In the genomic region with DNA sequence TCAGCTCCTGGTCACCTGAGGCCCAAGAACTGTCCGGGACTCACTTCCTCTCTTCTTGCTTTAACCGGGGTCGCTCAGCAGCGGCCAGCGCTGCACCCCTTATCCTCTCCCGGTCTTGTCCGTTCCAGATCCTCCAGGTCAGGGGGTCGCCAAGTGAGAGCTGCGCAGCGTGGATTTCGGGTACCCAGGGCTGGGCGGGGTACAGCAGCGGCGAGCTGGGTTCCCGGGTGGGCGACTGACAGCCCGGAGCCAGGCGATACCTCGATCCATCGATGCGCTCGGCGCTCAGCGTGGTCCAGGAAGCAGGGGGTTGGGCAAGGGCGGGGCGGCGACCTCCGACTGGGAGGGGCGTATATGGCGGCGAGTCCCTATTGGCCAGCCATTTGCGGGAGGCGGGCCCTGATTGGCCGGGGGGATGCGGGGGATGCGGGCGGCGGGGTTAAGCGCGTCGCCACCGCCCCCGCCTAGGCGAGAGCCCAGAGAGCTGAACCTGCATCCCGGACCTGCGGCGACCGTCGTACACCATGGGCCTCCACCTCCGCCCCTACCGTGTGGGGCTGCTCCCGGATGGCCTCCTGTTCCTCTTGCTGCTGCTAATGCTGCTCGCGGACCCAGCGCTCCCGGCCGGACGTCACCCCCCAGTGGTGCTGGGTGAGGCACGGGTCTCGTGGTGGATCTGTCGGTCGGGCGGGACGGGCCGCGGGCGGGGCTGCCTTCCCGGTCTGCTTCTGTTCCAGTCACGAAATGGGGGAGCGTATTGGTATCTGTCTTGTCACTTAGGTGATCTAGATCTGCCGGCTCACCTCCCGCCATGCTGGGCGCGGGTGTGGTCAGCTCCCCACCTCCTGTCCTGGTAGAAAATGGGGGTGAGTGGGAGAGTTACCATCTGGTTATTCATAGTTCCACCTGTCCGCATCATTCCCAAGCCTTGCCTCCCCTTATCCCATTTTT, we compare ENCODE assay signal across 8 cellular contexts. TPM values are rescaled to one million over a fixed set of nuclear protein-coding genes. Genes with fewer than 3 reads are reported as not detected.
DNase-seq lines count a peak whose midpoint lies in the region; ATAC-seq and TF ChIP-seq lines count a peak whose summit lies in the region.

A gene with protein sequence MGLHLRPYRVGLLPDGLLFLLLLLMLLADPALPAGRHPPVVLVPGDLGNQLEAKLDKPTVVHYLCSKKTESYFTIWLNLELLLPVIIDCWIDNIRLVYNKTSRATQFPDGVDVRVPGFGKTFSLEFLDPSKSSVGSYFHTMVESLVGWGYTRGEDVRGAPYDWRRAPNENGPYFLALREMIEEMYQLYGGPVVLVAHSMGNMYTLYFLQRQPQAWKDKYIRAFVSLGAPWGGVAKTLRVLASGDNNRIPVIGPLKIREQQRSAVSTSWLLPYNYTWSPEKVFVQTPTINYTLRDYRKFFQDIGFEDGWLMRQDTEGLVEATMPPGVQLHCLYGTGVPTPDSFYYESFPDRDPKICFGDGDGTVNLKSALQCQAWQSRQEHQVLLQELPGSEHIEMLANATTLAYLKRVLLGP (plus strand): TSS at position 471 of the 951 bp plus-strand sequence. CDS start 54 bp downstream, at position 525.

- H3K4me3 ChIP-seq in OCI-LY7 (ENCODE audit: low read depth, low read length, poor library complexity, severe bottlenecking): peak within 1 kb of the TSS; percentile 80
- peak within 1 kb of the TSS; percentile 77 to 87 for H3K4me3 ChIP-seq in esophagus (ENCODE audit: low read depth in 1 of 2, low read length in 2 of 2)
- H3K4me3 ChIP-seq in muscle layer of colon (ENCODE audit: low read depth in 1 of 2, low read length in 2 of 2): peak within 1 kb of the TSS; percentile 66 to 94

- peaks cover 18% of the 10 kb centered on the region; the same call in 1 of the 2 replicates for H3K79me2 ChIP-seq in OCI-LY7 (ENCODE audit: insufficient read depth, low read depth, low read length)

- H3K36me3 ChIP-seq in OCI-LY7 (ENCODE audit: insufficient read depth, low read length): peaks cover 18% of the 10 kb centered on the region
- H3K36me3 ChIP-seq in esophagus (ENCODE audit: control insufficient read depth in 2 of 2, insufficient read depth in 2 of 2, low read length in 1 of 2): no peaks in the 10 kb centered on the region
- peaks cover 12% of the 10 kb centered on the region for H3K36me3 ChIP-seq in muscle layer of colon (ENCODE audit: insufficient read depth, low read length)

- peak within 1 kb of the TSS; percentile 85 for H3K9ac ChIP-seq in muscle layer of colon (ENCODE audit: low read length)

- POLR2A ChIA-PET in OCI-LY7 (lab: Charles Lee): interaction anchor here (0.8 to 2.6 kb wide), 3 partner anchors 13 to 312 kb away, joined by 3 to 13 read pairs (median 5); no protein-coding TSS in a partner anchor

- no peaks in the 10 kb centered on the region for H4K20me1 ChIP-seq in OCI-LY7 (ENCODE audit: insufficient read depth, low read length)

- intact Hi-C loops in OCI-LY7 (cut with micrococcal nuclease; ENCODE audit: unreplicated experiment): loop anchor here (1.0 kb wide), 1 partner anchor 12 kb away; no protein-coding TSS in a partner anchor

- ATAC-seq in GM19468 (IDR thresholded peaks at IDR 0.05; ENCODE audit: extremely low read depth, unreplicated experiment): peak; percentile 44

- no peak for TF ChIP-seq CTCF in OCI-LY7 (conservative IDR thresholded peaks at IDR 0.05; ENCODE audit: low read length)

- peak within 1 kb of the TSS; percentile 85 for H2AFZ ChIP-seq in OCI-LY7 (ENCODE audit: low read length)

- TSS peak; percentile 76 for BruUV-seq in OCI-LY7 (replicated peaks; lab: Mats Ljungman, UMichigan)

- CTCF ChIA-PET in OCI-LY7 (lab: Charles Lee; ENCODE audit: unreplicated experiment): interaction anchor here (0.6 to 1.8 kb wide), 3 partner anchors 12 to 171 kb away, joined by 3 to 4 read pairs (median 3); no protein-coding TSS in a partner anchor

- no peaks in the 10 kb centered on the region for H3K27me3 ChIP-seq in esophagus (ENCODE audit: control insufficient read depth in 1 of 2, insufficient read depth in 2 of 2, low read length in 2 of 2)
- no peaks in the 10 kb centered on the region for H3K27me3 ChIP-seq in muscle layer of colon (ENCODE audit: control insufficient read depth in 1 of 2, insufficient read depth in 2 of 2, low read length in 2 of 2)

- peak within 1 kb of the TSS; percentile 90 for H3K4me2 ChIP-seq in OCI-LY7 (ENCODE audit: low read length)

- 1% methylated on average over 72 to 75 of the region's 75 CpGs for WGBS in esophagus, 2 donors

- DNase-seq in Caki2 (ENCODE audit: low read depth) (peak; percentile 82), HS-27A (ENCODE audit: low read depth) (peak; percentile 88), OCI-LY7 (ENCODE audit: low spot score) (peak; percentile 94)
- DNase-seq in activated T-cell treated with anti-CD3 and anti-CD28 coated beads, Interleukin-2, amount 50 U/mL, for 1 hour: peak; percentile 99
- peak; percentile 98 for DNase-seq in stimulated activated CD8-positive, alpha-beta memory T cell treated with anti-CD3 and anti-CD28 coated beads, Interleukin-4, amount 100 ng/mL, for 48 hours

- H3K9me3 ChIP-seq in OCI-LY7 (ENCODE audit: low read length) (no peaks in the 10 kb centered on the region), esophagus (ENCODE audit: control insufficient read depth in 2 of 2, insufficient read depth in 1 of 2, low read depth in 1 of 2, low read length in 1 of 2) (no peaks in the 10 kb centered on the region), muscle layer of colon (ENCODE audit: low read length) (no peaks in the 10 kb centered on the region)

- peak within 1 kb of the TSS; percentile 2 for H3K27ac ChIP-seq in OCI-LY7 (ENCODE audit: low read depth, low read length, poor library complexity, severe bottlenecking)
- H3K27ac ChIP-seq in esophagus (ENCODE audit: low read depth in 2 of 2, low read length in 1 of 2): peak within 1 kb of the TSS in 1 of 2 donors; percentile 54
- H3K27ac ChIP-seq in muscle layer of colon (ENCODE audit: low read depth, low read length): peak within 1 kb of the TSS; percentile 57

- no peaks in the 10 kb centered on the region for H3K9me2 ChIP-seq in OCI-LY7 (ENCODE audit: insufficient read depth, low read length)

- in situ Hi-C loops in Caki2 (cut with HindIII; ENCODE audit: low pct_unique_long_range_greater_than_20kb, low sequenced_read_pairs): no loop called here

- peaks cover 34% of the 10 kb centered on the region for H3K4me1 ChIP-seq in OCI-LY7 (ENCODE audit: insufficient read depth, low read length, poor library complexity, severe bottlenecking)
- H3K4me1 ChIP-seq in esophagus (ENCODE audit: control insufficient read depth in 2 of 2, insufficient read depth in 2 of 2, low read length in 1 of 2): peaks cover 6 to 19% of the 10 kb centered on the region in 2 donors
- H3K4me1 ChIP-seq in muscle layer of colon (ENCODE audit: insufficient read depth, low read length): peaks cover 25% of the 10 kb centered on the region

RNA-seq across cellular contexts. Expression of the gene that starts here (rescaled TPM):
- total RNA-seq in Caki2 (2014; rRNA removed; shearing (Covaris generic); ENCODE audit: low replicate concordance): 43.0 and 61.5 TPM in 2 replicates
- total RNA-seq in OCI-LY7 (2014; rRNA removed; shearing (Covaris generic)): 38.9 and 46.2 TPM in 2 replicates
- total RNA-seq in OCI-LY7 (2022): 27.5 and 36.8 TPM in 2 replicates
- polyA plus RNA-seq in esophagus: 1 to 10 TPM; 3.9 to 5.2 TPM
